14 cellular contexts compared by ENCODE assay signal in genomic region chr15:85837011-85837433, GRCh38. TPM values are rescaled to one million over a fixed set of nuclear protein-coding genes. Genes with fewer than 3 reads are reported as not detected.
DNase-seq lines count a peak whose midpoint lies in the region; ATAC-seq and TF ChIP-seq lines count a peak whose summit lies in the region.
"Had no signal": no experiment of that assay in that cellular context is flagged by ENCODE, and none has a peak within 500 bp of the region (broad histone marks: within the 10 kb centered on the region; RNA-seq: fewer than 3 reads in every experiment).

No MANE protein-coding gene starts in this region.

- H2AK5ac ChIP-seq in mesenchymal stem cell (ENCODE audit: low read length, severe bottlenecking), result no peak overlapping the region

- no peak for TF ChIP-seq CTCF in RWPE2 (IDR thresholded peaks at IDR 0.05; ENCODE audit: poor library complexity, severe bottlenecking)
- TF ChIP-seq CTCF in foreskin keratinocyte (conservative IDR thresholded peaks at IDR 0.05), result no peak
- no peak for TF ChIP-seq CTCF in stomach (IDR thresholded peaks at IDR 0.05)

- H2BK5ac ChIP-seq in mesenchymal stem cell (ENCODE audit: low read depth, low read length, poor library complexity, severe bottlenecking), result no peak overlapping the region

- H3K27ac Mint-ChIP-seq in immature natural killer cell, result no peak overlapping the region
- H3K27ac Mint-ChIP-seq: activated naive CD8-positive, alpha-beta T cell treated with anti-CD3 and anti-CD28 coated beads, Interleukin-2, amount 50 U/mL, for 24 hours had no signal

- peaks cover 0 to 1% of the 10 kb centered on the region in 2 donors for H3K4me1 Mint-ChIP-seq in immature natural killer cell

- no peak overlapping the region for H3K4ac ChIP-seq in mesenchymal stem cell (ENCODE audit: low read depth in 1 of 2, low read length in 2 of 2)

- no peaks in the 10 kb centered on the region for H3K79me1 ChIP-seq in mesenchymal stem cell (replicated peaks; ENCODE audit: low read length, poor library complexity, severe bottlenecking)

- H2BK15ac ChIP-seq in mesenchymal stem cell (ENCODE audit: low read depth, poor library complexity, severe bottlenecking), result no peak overlapping the region

- ATAC-seq in RWPE2 (ENCODE audit: low read depth) (peak; percentile 70), foreskin keratinocyte (peak; percentile 70), GM18868 (IDR thresholded peaks at IDR 0.05; ENCODE audit: unreplicated experiment) (no peak)
- ATAC-seq: activated naive CD8-positive, alpha-beta T cell treated with anti-CD3 and anti-CD28 coated beads, Interleukin-2, amount 50 U/mL, for 24 hours; sciatic nerve had no signal

- H3K14ac ChIP-seq in mesenchymal stem cell (ENCODE audit: low read length in 2 of 2), result no peak overlapping the region

- H2BK120ac ChIP-seq in mesenchymal stem cell (ENCODE audit: low read depth, low read length), result no peak overlapping the region

- no peaks in the 10 kb centered on the region for H3K9me3 Mint-ChIP-seq in immature natural killer cell
- H3K9me3 Mint-ChIP-seq: activated naive CD8-positive, alpha-beta T cell treated with anti-CD3 and anti-CD28 coated beads, Interleukin-2, amount 50 U/mL, for 24 hours had no signal

- no peak overlapping the region for H3K23ac ChIP-seq in mesenchymal stem cell (ENCODE audit: low read length in 2 of 2)

- DNase-seq in NCI-H345 (lab: John Stamatoyannopoulos, UW) (peak; percentile 43), NCI-H345 treated with DMSO at 0.1 percent for 48 hours (lab: John Stamatoyannopoulos, UW; ENCODE audit: unreplicated experiment) (no peak), RWPE2 (ENCODE audit: low spot score) (no peak), foreskin keratinocyte (peak in 1 of 2 donors; percentile 32), stomach (peak; percentile 77), mesenchymal stem cell (no peak), immature natural killer cell (no peak)
- DNase-seq: activated naive CD8-positive, alpha-beta T cell treated with anti-CD3 and anti-CD28 coated beads, Interleukin-2, amount 50 U/mL, for 24 hours; effector memory CD4-positive, alpha-beta T cell; NCI-H1436; tibial artery had no signal

- no peaks in the 10 kb centered on the region for H3K36me3 Mint-ChIP-seq in immature natural killer cell

- H3K4me3 ChIP-seq in RWPE2 (ENCODE audit: severe bottlenecking) (no peak overlapping the region), stomach (no peak overlapping the region), mesenchymal stem cell (ENCODE audit: insufficient read depth in 1 of 2, low read depth in 1 of 2, low read length in 2 of 2) (no peak overlapping the region)
- H3K4me3 ChIP-seq: tibial artery had no signal

- H3K27me3 ChIP-seq in RWPE2 (ENCODE audit: insufficient read depth, poor library complexity, severe bottlenecking) (no peaks in the 10 kb centered on the region), foreskin keratinocyte (no peaks in the 10 kb centered on the region), stomach (no peaks in the 10 kb centered on the region), mesenchymal stem cell (ENCODE audit: control insufficient read depth in 1 of 2, insufficient read depth in 1 of 2, low read length in 2 of 2) (peaks cover 12 to 18% of the 10 kb centered on the region in 2 experiments)
- H3K27me3 ChIP-seq: tibial artery had no signal

- no peak overlapping the region for H3K4me2 ChIP-seq in mesenchymal stem cell (ENCODE audit: low read length, poor library complexity, severe bottlenecking)

- no peak overlapping the region for H3K18ac ChIP-seq in mesenchymal stem cell (ENCODE audit: low read depth in 1 of 2, low read length in 2 of 2)

- 31 to 41% (median 34%) methylated on average over 6 of the region's 6 CpGs for WGBS in stomach, 5 donors
- 80% methylated on average over 6 of the region's 6 CpGs for WGBS in mesenchymal stem cell

- TF ChIP-seq EP300 in stomach (IDR thresholded peaks at IDR 0.05), result no peak

- TF ChIP-seq POLR2A in stomach (IDR thresholded peaks at IDR 0.05), result no peak

- H2AFZ ChIP-seq in mesenchymal stem cell (ENCODE audit: low read depth, low read length), result no peak overlapping the region

- H3K4me3 Mint-ChIP-seq in immature natural killer cell, result no peak overlapping the region
- H3K4me3 Mint-ChIP-seq: activated naive CD8-positive, alpha-beta T cell treated with anti-CD3 and anti-CD28 coated beads, Interleukin-2, amount 50 U/mL, for 24 hours had no signal

- no peaks in the 10 kb centered on the region for H3K4me1 ChIP-seq in RWPE2 (ENCODE audit: insufficient read depth, poor library complexity, severe bottlenecking)
- no peaks in the 10 kb centered on the region for H3K4me1 ChIP-seq in foreskin keratinocyte
- H3K4me1 ChIP-seq in stomach, result peaks cover 31 to 38% (median 36%) of the 10 kb centered on the region in 4 donors
- H3K4me1 ChIP-seq in mesenchymal stem cell (ENCODE audit: control insufficient read depth, insufficient read depth, low read depth, low read length), result peaks cover 3% of the 10 kb centered on the region

- no peak overlapping the region for H3K9ac ChIP-seq in mesenchymal stem cell (ENCODE audit: low read length)

- no peaks in the 10 kb centered on the region for H3K36me3 ChIP-seq in RWPE2 (ENCODE audit: low read depth)
- H3K36me3 ChIP-seq in stomach, result no peaks in the 10 kb centered on the region
- H3K36me3 ChIP-seq in mesenchymal stem cell (ENCODE audit: control insufficient read depth in 1 of 2, insufficient read depth in 2 of 2, low read depth in 1 of 2, low read length in 2 of 2), result no peaks in the 10 kb centered on the region
- H3K36me3 ChIP-seq: tibial artery had no signal

- H2BK12ac ChIP-seq in mesenchymal stem cell (ENCODE audit: low read length in 2 of 2), result no peak overlapping the region

- peaks cover 2 to 4% (median 2%) of the 10 kb centered on the region in 3 donors for H3K27me3 Mint-ChIP-seq in immature natural killer cell (ENCODE audit: low read depth in 3 of 3)

- H3K27ac ChIP-seq in RWPE2 (ENCODE audit: poor library complexity, severe bottlenecking) (no peak overlapping the region), foreskin keratinocyte (no peak overlapping the region), stomach (peak overlapping the region; percentile 83 to 93 (median 86)), mesenchymal stem cell (ENCODE audit: low read length, poor library complexity, severe bottlenecking) (no peak overlapping the region)
- H3K27ac ChIP-seq: HL-60, tibial artery had no signal

- H3K9me3 ChIP-seq in RWPE2 (ENCODE audit: severe bottlenecking) (no peaks in the 10 kb centered on the region), stomach (no peaks in the 10 kb centered on the region), mesenchymal stem cell (ENCODE audit: control insufficient read depth, low read length) (no peaks in the 10 kb centered on the region)
- H3K9me3 ChIP-seq: tibial artery had no signal

- H4K91ac ChIP-seq in mesenchymal stem cell (ENCODE audit: low read length), result no peak overlapping the region

- intact Hi-C loops in stomach (cut with DNase I; ENCODE audit: low total_unique reads), result loop anchor here (5.0 kb wide), 1 partner anchor 105 kb away; no protein-coding TSS in a partner anchor

- no peak overlapping the region for H4K8ac ChIP-seq in mesenchymal stem cell (ENCODE audit: low read length)

RNA-seq across cellular contexts. Expression of gene KLHL25, which starts 42.3 kb away (rescaled TPM):
- 4.9 and 6.2 TPM in 2 replicates for total RNA-seq in foreskin keratinocyte
- 4.0 and 4.1 TPM in 2 replicates for polyA plus RNA-seq in foreskin keratinocyte
- 10 to 100 TPM in 1 of 5 donors, 1 to 10 TPM in 4; 1.2 to 36.2 (median 6.4) TPM for total RNA-seq in stomach
- 1 to 10 TPM; 4.3 to 6.4 (median 5.2) TPM for polyA plus RNA-seq in stomach
- polyA plus RNA-seq in mesenchymal stem cell (2013, experiment 1 of 2), result 1.3 TPM
- 1.3 TPM for polyA plus RNA-seq in mesenchymal stem cell (2013, experiment 2 of 2)
- polyA plus RNA-seq in immature natural killer cell, result 1 to 10 TPM in 2 of 3 donors, not detected in 1; 1.2 to 2.6 TPM

Comparison
In these comparisons a context has a peak if more than half of its experiments do, and no peak if none do; other contexts are left out.
1. DNase-seq: peak in NCI-H345 (single experiment) and stomach (single experiment); none in NCI-H345 treated with DMSO at 0.1 percent for 48 hours (single experiment), RWPE2 (single experiment), mesenchymal stem cell (single experiment) and immature natural killer cell (0 of 3).
2. H3K27ac ChIP-seq: peak in stomach (5 of 5); none in RWPE2 (single experiment), foreskin keratinocyte (single experiment) and mesenchymal stem cell (single experiment).